9 cellular contexts compared by ENCODE assay signal in the genomic region with DNA sequence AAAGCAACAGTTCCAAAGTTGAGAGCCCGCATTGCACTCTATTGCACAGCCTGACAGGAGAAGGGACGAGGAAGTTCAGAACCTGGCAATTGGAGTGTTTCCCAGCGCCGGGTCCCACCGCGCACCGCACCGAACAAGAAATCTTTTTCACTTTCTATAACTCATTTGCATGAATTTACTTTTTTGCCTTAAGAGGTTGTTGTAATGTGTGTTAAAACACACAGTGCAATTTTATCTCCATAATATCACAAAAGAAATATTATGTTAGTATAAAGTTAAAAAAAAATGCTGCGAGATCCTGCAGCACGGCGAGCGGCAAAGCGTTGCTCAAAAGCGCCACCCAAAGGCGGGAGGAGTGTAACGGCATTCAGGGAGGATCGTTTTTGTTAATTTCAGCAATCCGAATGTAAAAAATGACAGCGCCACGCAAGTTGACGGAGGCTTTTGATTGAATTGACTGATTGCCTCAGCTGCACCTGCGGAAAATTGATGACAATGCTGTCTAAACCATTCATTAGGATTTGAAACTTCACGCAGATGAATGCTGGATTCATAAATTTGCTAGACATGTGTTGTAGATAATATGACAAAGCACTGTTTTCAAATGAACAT.
DNase-seq lines count a peak whose midpoint lies in the region; ATAC-seq, FAIRE-seq and TF ChIP-seq lines count a peak whose summit lies in the region.
"Had no signal": no experiment of that assay in that cellular context is flagged by ENCODE, and none has a peak within 500 bp of the region (broad histone marks: within the 10 kb centered on the region; RNA-seq: fewer than 3 reads in every experiment).

No MANE protein-coding gene starts in this region.

- 9% methylated on average over 23 of the region's 23 CpGs; no CpG with 5 or more reads in 1 of the 2 experiments for WGBS in H1 (ENCODE audit: extremely low coverage in 1 of 2, insufficient coverage in 1 of 2, insufficient read length in 1 of 2, insufficient replicate concordance in 2 of 2, low coverage in 1 of 2, low lambda C conversion rate in 2 of 2, missing lambda C conversion rate in 1 of 2), 2 experiments
- WGBS in urinary bladder = 3% methylated on average over 23 of the region's 23 CpGs

- H3K56ac ChIP-seq in H1 (replicated peaks; ENCODE audit: insufficient read length, low read depth, low read length) = no peak overlapping the region

- TF ChIP-seq EP300 in H1 (IDR thresholded peaks at IDR 0.05; ENCODE audit: borderline replicate concordance in 1 of 2, low read depth in 2 of 2, low read length in 2 of 2) = no peak

- TF ChIP-seq CTCF in GM12872 (IDR thresholded peaks at IDR 0.05; ENCODE audit: insufficient read depth, low read depth, low read length) = 0 out of 3 replicates have a peak, but pooled peaks have one; percentile 22
- TF ChIP-seq CTCF in H1 (IDR thresholded peaks at IDR 0.05; ENCODE audit: control extremely low read depth in 1 of 3, insufficient read depth in 1 of 3, low read depth in 1 of 3, low read length in 3 of 3) = peak; percentile 63 to 84 (median 82)

- no peaks in the 10 kb centered on the region for H3K23me2 ChIP-seq in H1 (ENCODE audit: low read depth, low read length)

- H3K27ac ChIP-seq in H1 (ENCODE audit: low read depth, low read length) (no peak overlapping the region), urinary bladder (ENCODE audit: low read depth) (no peak overlapping the region)
- H3K27ac ChIP-seq: skin epidermis had no signal

- no peak overlapping the region for H3K23ac ChIP-seq in H1 (ENCODE audit: insufficient read length)

- H3K79me1 ChIP-seq in H1 (ENCODE audit: low read depth, low read length) = no peaks in the 10 kb centered on the region

- peak; percentile 88 for FAIRE-seq in H1 (lab: Jason Lieb, UNC)

- no peak overlapping the region for H3K9ac ChIP-seq in H1 (replicated peaks in 1 of 4; ENCODE audit: extremely low read depth in 1 of 4, low read depth in 3 of 4, low read length in 3 of 4)

- H3K27me3 ChIP-seq in H1 (replicated peaks in 1 of 4; ENCODE audit: control insufficient read depth in 3 of 4, extremely low read depth in 1 of 4, insufficient read depth in 3 of 4, low read length in 3 of 4) = peaks cover 0 to 6% (median 1%) of the 10 kb centered on the region in 4 experiments; a peak in 2 of 7 replicates

- DNase-seq in NCI-H526 treated with DMSO at 0.1 percent for 48 hours (lab: John Stamatoyannopoulos, UW) (peak; percentile 31), H1 (ENCODE audit: low read depth in 1 of 2, low spot score in 2 of 2) (peak in 1 of 2 experiments; percentile 59), midbrain (lab: John Stamatoyannopoulos, UW) (peak; percentile 57), occipital lobe (lab: John Stamatoyannopoulos, UW) (no peak), NCI-H146 treated with DMSO at 0.1 percent for 48 hours (lab: John Stamatoyannopoulos, UW; ENCODE audit: unreplicated experiment) (no peak)

- CTCF ChIA-PET in H1 (lab: Charles Lee; ENCODE audit: partially characterized antibody) = interaction anchor here (0.7 to 1.7 kb wide), 10 partner anchors 11 to 227 kb away, joined by 3 to 7 read pairs (median 3); no protein-coding TSS in a partner anchor

- no peak overlapping the region for H2BK120ac ChIP-seq in H1 (replicated peaks; ENCODE audit: low read depth, low read length)

- TF ChIP-seq POLR2A in H1 (IDR thresholded peaks at IDR 0.05; ENCODE audit: control extremely low read depth in 1 of 2, low read depth in 2 of 2, low read length in 2 of 2) = no peak

- H2BK5ac ChIP-seq in H1 (ENCODE audit: low read depth, low read length) = no peak overlapping the region

- no peak overlapping the region for H3K14ac ChIP-seq in H1 (ENCODE audit: insufficient read length)

- no peak overlapping the region for H2BK20ac ChIP-seq in H1 (ENCODE audit: low read length)

- ATAC-seq in GM18868 (IDR thresholded peaks at IDR 0.05; ENCODE audit: unreplicated experiment) = no peak

- H4K5ac ChIP-seq in H1 (ENCODE audit: insufficient read length, low read depth, low read length) = no peak overlapping the region

- no peak overlapping the region for H4K8ac ChIP-seq in H1 (ENCODE audit: extremely low read depth, insufficient read depth, low read length)

- H4K20me1 ChIP-seq in H1 (replicated peaks in 1 of 2; ENCODE audit: control insufficient read depth in 1 of 2, insufficient read depth in 2 of 2, low read length in 2 of 2) = no peaks in the 10 kb centered on the region

- H4K91ac ChIP-seq in H1 (replicated peaks; ENCODE audit: insufficient read length, low read length) = no peak overlapping the region

- H3K9me3 ChIP-seq in H1 (ENCODE audit: insufficient read depth in 2 of 2, low read depth in 1 of 2, low read length in 1 of 2) = no peaks in the 10 kb centered on the region

- H3K36me3 ChIP-seq in H1 (ENCODE audit: control insufficient read depth in 2 of 4, insufficient read depth in 4 of 4, low read length in 3 of 4) (no peaks in the 10 kb centered on the region), urinary bladder (ENCODE audit: insufficient read depth) (no peaks in the 10 kb centered on the region)

- POLR2A ChIA-PET in H1 (lab: Charles Lee; ENCODE audit: partially characterized antibody) = no interaction called here

- peak overlapping the region; percentile 98 for H2AFZ ChIP-seq in H1 (ENCODE audit: low read length)

- H3K4me2 ChIP-seq in H1 (ENCODE audit: insufficient read depth in 1 of 2, low read depth in 2 of 2, low read length in 2 of 2) = peak overlapping the region; percentile 28 to 59; a peak in 3 of 4 replicates

- H2BK15ac ChIP-seq in H1 (ENCODE audit: low read length) = no peak overlapping the region

- 0 out of 2 replicates have a peak overlapping the region, but pooled peaks have one; percentile 38 for H3K18ac ChIP-seq in H1 (ENCODE audit: extremely low read depth, low read length)

- H3K4me1 ChIP-seq in H1 (replicated peaks in 1 of 4; ENCODE audit: control insufficient read depth in 3 of 4, insufficient read depth in 4 of 4, low read length in 3 of 4) (peaks cover 0 to 1% (median under 1%) of the 10 kb centered on the region in 4 experiments; a peak in 3 of 7 replicates), urinary bladder (ENCODE audit: insufficient read depth) (no peaks in the 10 kb centered on the region)

- peak overlapping the region; percentile 20 to 62 (median 38); a peak in 7 of 8 replicates for H3K4me3 ChIP-seq in H1 (ENCODE audit: extremely low read depth in 1 of 4, insufficient read depth in 2 of 4, low read depth in 3 of 4, low read length in 4 of 4)
- peak overlapping the region; percentile 20 for H3K4me3 ChIP-seq in urinary bladder (ENCODE audit: low read depth, low read length)
- H3K4me3 ChIP-seq: skin epidermis had no signal

- no peaks in the 10 kb centered on the region for H3K79me2 ChIP-seq in H1 (ENCODE audit: control insufficient read depth in 1 of 2, insufficient read depth in 2 of 2, low read length in 2 of 2)

- H3K4ac ChIP-seq in H1 (replicated peaks; ENCODE audit: insufficient read length, low read depth, low read length) = no peak overlapping the region

- H2BK12ac ChIP-seq in H1 (ENCODE audit: low read depth, low read length) = no peak overlapping the region

- H2AK5ac ChIP-seq in H1 (ENCODE audit: low read depth, low read length) = no peak overlapping the region

- peak; percentile 76 to 80 for TF ChIP-seq RAD21 in H1 (IDR thresholded peaks at IDR 0.05 in 1 of 2, conservative IDR thresholded peaks at IDR 0.05 in 1 of 2; ENCODE audit: low read depth in 2 of 2, low read length in 2 of 2)

TF ChIP-seq in H1, 55 proteins besides CTCF, POLR2A, EP300 and RAD21:
- TF ChIP-seq EZH2 (IDR thresholded peaks at IDR 0.05; ENCODE audit: low read depth, low read length, severe bottlenecking) (no peak), YY1 (IDR thresholded peaks at IDR 0.05; ENCODE audit: low read depth, low read length) (no peak), KDM4A (IDR thresholded peaks at IDR 0.05; ENCODE audit: low read depth, low read length, severe bottlenecking) (peak; percentile 18), CREB1 (IDR thresholded peaks at IDR 0.05) (0 out of 2 replicates have a peak, but pooled peaks have one; percentile 9), TEAD4 (IDR thresholded peaks at IDR 0.05; ENCODE audit: low read depth, low read length) (0 out of 2 replicates have a peak, but pooled peaks have one; percentile 1)
- TF ChIP-seq, protein P1, sequence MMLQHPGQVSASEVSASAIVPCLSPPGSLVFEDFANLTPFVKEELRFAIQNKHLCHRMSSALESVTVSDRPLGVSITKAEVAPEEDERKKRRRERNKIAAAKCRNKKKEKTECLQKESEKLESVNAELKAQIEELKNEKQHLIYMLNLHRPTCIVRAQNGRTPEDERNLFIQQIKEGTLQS (IDR thresholded peaks at IDR 0.05; ENCODE audit: insufficient read depth, low read depth, low read length) = no peak

Comparison
In these comparisons a context has a peak if more than half of its experiments do, and no peak if none do; other contexts are left out.
1. DNase-seq: peak in NCI-H526 treated with DMSO at 0.1 percent for 48 hours (single experiment) and midbrain (single experiment); none in occipital lobe (single experiment) and NCI-H146 treated with DMSO at 0.1 percent for 48 hours (single experiment).